32 cellular contexts compared by ENCODE assay signal in the genomic region with DNA sequence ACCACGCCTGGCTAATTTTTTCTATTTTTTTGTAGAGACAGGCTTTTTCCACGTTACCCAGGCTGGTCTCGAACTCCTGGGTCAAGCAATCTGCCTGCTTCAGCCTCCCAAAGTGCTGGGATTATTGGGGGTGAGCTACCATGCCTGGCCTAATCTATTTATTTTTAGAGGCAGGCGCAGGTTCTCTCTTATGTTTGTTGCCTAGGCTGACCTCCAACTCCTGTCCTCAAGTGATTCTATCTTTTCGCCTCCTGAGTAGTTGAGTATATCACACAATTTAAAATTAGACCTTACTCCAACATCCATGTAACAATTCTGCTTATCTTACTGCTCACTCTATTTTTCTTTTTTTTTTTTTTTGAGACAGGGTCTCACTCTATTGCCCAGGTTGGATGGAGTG. TPM values are rescaled to one million over a fixed set of nuclear protein-coding genes. Genes with fewer than 3 reads are reported as not detected.
"Had no signal": no experiment of that assay in that cellular context is flagged by ENCODE, and none has a peak within 500 bp of the region (broad histone marks: within the 10 kb centered on the region; RNA-seq: fewer than 3 reads in every experiment).

No MANE protein-coding gene starts in this region.

- ATAC-seq: activated T-cell treated with anti-CD3 and anti-CD28 coated beads, Interleukin-2, amount 50 U/mL, for 4 hours; esophagus mucosa; left lobe of liver; natural killer cell; stimulated activated memory B cell treated with anti-CD40 and anti-IgM and Interleukin-4, amounts not matched to agents 10 μg/mL and 1 μg/mL and 100 μg/mL, for 72 hours; stimulated activated naive CD8-positive, alpha-beta T cell treated with anti-CD3 and anti-CD28 coated beads, Interleukin-15, amount 100 ng/mL, for 72 hours had no signal

- H3K27ac ChIP-seq: adrenal gland, cardiac muscle cell, coronary artery, neutrophil, sigmoid colon, upper lobe of left lung, vagina had no signal

- H3K9me3 ChIP-seq: adrenal gland, neutrophil, sigmoid colon, upper lobe of left lung, vagina had no signal

- H3K9me3 Mint-ChIP-seq: activated CD4-positive, alpha-beta memory T cell treated with anti-CD3 and anti-CD28 coated beads for 36 hours; activated CD4-positive, alpha-beta T cell treated with anti-CD3 and anti-CD28 coated beads, Interleukin-2, amount 10 ng/mL, durations not matched to agents 24 days and 14 days; activated T-cell treated with anti-CD3 and anti-CD28 coated beads, Interleukin-2, amount 50 U/mL, for 4 hours; brain; natural killer cell; stimulated activated memory B cell treated with anti-CD40 and anti-IgM and Interleukin-4, amounts not matched to agents 10 μg/mL and 1 μg/mL and 100 μg/mL, for 72 hours; stimulated activated naive CD8-positive, alpha-beta T cell treated with anti-CD3 and anti-CD28 coated beads, Interleukin-15, amount 100 ng/mL, for 72 hours had no signal

- FAIRE-seq: small intestine had no signal

- H3K27me3 Mint-ChIP-seq: activated CD4-positive, alpha-beta memory T cell treated with anti-CD3 and anti-CD28 coated beads for 36 hours; activated CD4-positive, alpha-beta T cell treated with anti-CD3 and anti-CD28 coated beads, Interleukin-2, amount 10 ng/mL, durations not matched to agents 24 days and 14 days; progenitor cell of endocrine pancreas; stimulated activated memory B cell treated with anti-CD40 and anti-IgM and Interleukin-4, amounts not matched to agents 10 μg/mL and 1 μg/mL and 100 μg/mL, for 72 hours; stimulated activated naive CD8-positive, alpha-beta T cell treated with anti-CD3 and anti-CD28 coated beads, Interleukin-15, amount 100 ng/mL, for 72 hours had no signal

- H3K27ac Mint-ChIP-seq: activated CD4-positive, alpha-beta memory T cell treated with anti-CD3 and anti-CD28 coated beads for 36 hours; activated CD4-positive, alpha-beta T cell treated with anti-CD3 and anti-CD28 coated beads, Interleukin-2, amount 10 ng/mL, durations not matched to agents 24 days and 14 days; natural killer cell; progenitor cell of endocrine pancreas; stimulated activated memory B cell treated with anti-CD40 and anti-IgM and Interleukin-4, amounts not matched to agents 10 μg/mL and 1 μg/mL and 100 μg/mL, for 72 hours; stimulated activated naive CD8-positive, alpha-beta T cell treated with anti-CD3 and anti-CD28 coated beads, Interleukin-15, amount 100 ng/mL, for 72 hours had no signal

- H3K4me1 Mint-ChIP-seq: activated CD4-positive, alpha-beta T cell treated with anti-CD3 and anti-CD28 coated beads, Interleukin-2, amount 10 ng/mL, durations not matched to agents 24 days and 14 days had no signal

- DNase-seq: activated CD4-positive, alpha-beta memory T cell treated with anti-CD3 and anti-CD28 coated beads for 36 hours; activated CD4-positive, alpha-beta T cell treated with anti-CD3 and anti-CD28 coated beads, Interleukin-2, amount 10 ng/mL, durations not matched to agents 24 days and 14 days; activated CD4-positive, CD25-positive, alpha-beta regulatory T cell treated with anti-CD3 and anti-CD28 coated beads, Interleukin-2, amount 50 U/mL, for 72 hours; activated CD8-positive, alpha-beta memory T cell treated with anti-CD3 and anti-CD28 coated beads, Interleukin-2, amount 50 U/mL, for 4 hours; activated naive CD4-positive, alpha-beta T cell treated with Interleukin-2 at 50 U/mL for 16 hours; activated T-cell treated with anti-CD3 and anti-CD28 coated beads, Interleukin-2, amount 50 U/mL, for 4 hours; adrenal gland; foreskin fibroblast; head of caudate nucleus; mesendoderm; natural killer cell; sigmoid colon; small intestine; stimulated activated CD4-positive, alpha-beta T cell treated with anti-CD3 and anti-CD28 coated beads, Interleukin-1b, Interleukin-23, amount 100 ng/mL, for 48 hours; stimulated activated CD4-positive, alpha-beta T cell treated with anti-CD3 and anti-CD28 coated beads, Interleukin-4, amount 100 ng/mL, for 4 hours; stimulated activated CD8-positive, alpha-beta memory T cell treated with anti-CD3 and anti-CD28 coated beads, Interleukin-4, amount 100 ng/mL, for 48 hours; stimulated activated naive CD8-positive, alpha-beta T cell treated with anti-CD3 and anti-CD28 coated beads, Interleukin-15, amount 100 ng/mL, for 72 hours; substantia nigra; T-helper 2 cell; upper lobe of left lung had no signal

- H3K4me1 ChIP-seq: adrenal gland, sigmoid colon, upper lobe of left lung had no signal

- H3K4me3 Mint-ChIP-seq: activated CD4-positive, alpha-beta memory T cell treated with anti-CD3 and anti-CD28 coated beads for 36 hours; activated CD4-positive, alpha-beta T cell treated with anti-CD3 and anti-CD28 coated beads, Interleukin-2, amount 10 ng/mL, durations not matched to agents 24 days and 14 days; activated T-cell treated with anti-CD3 and anti-CD28 coated beads, Interleukin-2, amount 50 U/mL, for 4 hours; brain; natural killer cell; stimulated activated memory B cell treated with anti-CD40 and anti-IgM and Interleukin-4, amounts not matched to agents 10 μg/mL and 1 μg/mL and 100 μg/mL, for 72 hours; stimulated activated naive CD8-positive, alpha-beta T cell treated with anti-CD3 and anti-CD28 coated beads, Interleukin-15, amount 100 ng/mL, for 72 hours had no signal

- H3K4me3 ChIP-seq: adrenal gland, cardiac muscle cell, coronary artery, lung, sigmoid colon, upper lobe of left lung, vagina had no signal

- H3K27me3 ChIP-seq: adrenal gland, cardiac muscle cell, neutrophil, sigmoid colon, upper lobe of left lung, vagina had no signal

RNA-seq across cellular contexts. Expression of gene LPAR5, which starts 18.2 kb away (rescaled TPM):
- total RNA-seq: progenitor cell of endocrine pancreas, renal cortical epithelial cell had no signal

RNA-seq across cellular contexts. Expression of gene PIANP, which starts 46.6 kb away (rescaled TPM):
- total RNA-seq: esophagus mucosa, left lobe of liver, mononuclear cell, natural killer cell had no signal
